ENCODE assay signal across 9 cellular contexts in genomic region chr10:104235801-104236200, GRCh38. TPM values are rescaled to one million over a fixed set of nuclear protein-coding genes. Genes with fewer than 3 reads are reported as not detected.
"Had no signal": no experiment of that assay in that cellular context is flagged by ENCODE, and none has a peak within 500 bp of the region (broad histone marks: within the 10 kb centered on the region; RNA-seq: fewer than 3 reads in every experiment).

No MANE protein-coding gene starts in this region.

- H3K4me2 ChIP-seq: KMS-11 had no signal

- DNase-seq: IMR-90, KBM-7, KG1 had no signal

- H3K9ac ChIP-seq: KMS-11 had no signal

- ATAC-seq: HepG2, K562 had no signal

- H3K27ac Mint-ChIP-seq: IgD-negative memory B cell had no signal

- H3K4me3 ChIP-seq: K562 had no signal

- H3K27ac ChIP-seq: HL-60, KMS-11 had no signal

RNA-seq across cellular contexts. Expression of gene CFAP43, which starts 3.6 kb away (rescaled TPM):
- total RNA-seq: HT1080 had no signal
